Comparison of ENCODE assay signal across 18 cellular contexts in genomic region chr6:143782517-143782916, GRCh38.
"Had no signal": no experiment of that assay in that cellular context is flagged by ENCODE, and none has a peak within 500 bp of the region (broad histone marks: within the 10 kb centered on the region; RNA-seq: fewer than 3 reads in every experiment).

No MANE protein-coding gene starts in this region.

- H3K27me3 ChIP-seq: neural progenitor cell, ovary, testis had no signal

- H3K4me1 ChIP-seq: lower lobe of right lung, neural progenitor cell, testis had no signal

- H3K4me1 Mint-ChIP-seq: activated CD4-positive, alpha-beta T cell treated with anti-CD3 and anti-CD28 coated beads, Interleukin-2, amount 10 ng/mL, durations not matched to agents 24 days and 14 days; naive B cell; neural progenitor cell had no signal

- H3K27me3 Mint-ChIP-seq: activated CD4-positive, alpha-beta T cell treated with anti-CD3 and anti-CD28 coated beads, Interleukin-2, amount 10 ng/mL, durations not matched to agents 24 days and 14 days; activated naive CD8-positive, alpha-beta T cell; naive B cell; stimulated activated naive CD8-positive, alpha-beta T cell treated with anti-CD3 and anti-CD28 coated beads, Interleukin-15, Interleukin-2, amounts not matched to agents 100 ng/mL and 50 ng/mL, for 24 hours had no signal

- H3K27ac Mint-ChIP-seq: activated CD4-positive, alpha-beta T cell treated with anti-CD3 and anti-CD28 coated beads, Interleukin-2, amount 10 ng/mL, durations not matched to agents 24 days and 14 days; activated naive CD8-positive, alpha-beta T cell; naive B cell; neural progenitor cell; stimulated activated naive CD8-positive, alpha-beta T cell treated with anti-CD3 and anti-CD28 coated beads, Interleukin-15, Interleukin-2, amounts not matched to agents 100 ng/mL and 50 ng/mL, for 24 hours had no signal

- DNase-seq: activated CD4-positive, alpha-beta T cell treated with anti-CD3 and anti-CD28 coated beads, Interleukin-2, amount 10 ng/mL, durations not matched to agents 24 days and 14 days; activated CD4-positive, CD25-positive, alpha-beta regulatory T cell; activated CD8-positive, alpha-beta memory T cell treated with anti-CD3 and anti-CD28 coated beads for 24 hours; activated gamma-delta T cell treated with Interleukin-2 at 50 U/mL for 16 hours; cerebellar nuclear complex; erythroblast; foreskin melanocyte; head of caudate nucleus; left cardiac atrium; lower lobe of right lung; midbrain; naive B cell; ovary; testis had no signal

- H3K9ac ChIP-seq: neural progenitor cell had no signal

- H3K36me3 ChIP-seq: ovary had no signal

- H3K4me3 ChIP-seq: lower lobe of right lung, neural progenitor cell, ovary, testis had no signal

- H3K4me3 Mint-ChIP-seq: activated CD4-positive, alpha-beta T cell treated with anti-CD3 and anti-CD28 coated beads, Interleukin-2, amount 10 ng/mL, durations not matched to agents 24 days and 14 days; activated naive CD8-positive, alpha-beta T cell; naive B cell; neural progenitor cell; stimulated activated naive CD8-positive, alpha-beta T cell treated with anti-CD3 and anti-CD28 coated beads, Interleukin-15, Interleukin-2, amounts not matched to agents 100 ng/mL and 50 ng/mL, for 24 hours had no signal

- ATAC-seq: lower lobe of right lung, sciatic nerve had no signal

- H3K9me3 ChIP-seq: ovary, testis had no signal

- H3K27ac ChIP-seq: lower lobe of right lung, neural progenitor cell, ovary had no signal
